Comparison of ENCODE assay signal across 1 cellular context in the genomic region with DNA sequence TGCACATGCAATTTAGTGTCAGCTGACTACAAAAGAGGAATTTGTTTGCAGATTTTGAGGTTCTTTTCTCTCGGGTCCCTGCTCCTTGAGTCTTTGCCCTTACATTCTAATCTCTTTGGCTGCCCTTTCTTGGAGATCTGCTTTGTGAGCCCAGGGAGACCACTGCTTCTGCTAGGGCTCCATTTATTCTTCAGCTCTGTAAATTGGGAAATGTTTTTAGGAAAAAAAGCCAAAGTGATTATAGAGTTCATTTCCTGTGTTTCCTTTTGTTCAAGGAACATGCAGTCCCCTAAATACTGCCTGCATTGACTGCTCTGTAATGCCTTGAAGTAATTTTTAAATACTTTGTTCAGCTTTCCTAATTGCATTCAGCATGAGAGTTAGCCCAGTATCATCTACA.
TF ChIP-seq lines count a peak whose summit lies in the region.

No MANE protein-coding gene starts in this region.

TF ChIP-seq in H1, 55 proteins besides CTCF, POLR2A, EP300 and RAD21:
- TF ChIP-seq NRF1 (IDR thresholded peaks at IDR 0.05; ENCODE audit: low read depth, low read length) (no peak), TAF7 (optimal IDR thresholded peaks at IDR 0.05; ENCODE audit: borderline replicate concordance, low read depth, low read length) (no peak), BACH1 (IDR thresholded peaks at IDR 0.05; ENCODE audit: low read length) (no peak), TEAD4 (IDR thresholded peaks at IDR 0.05; ENCODE audit: low read depth, low read length) (no peak), CBX8 (IDR thresholded peaks at IDR 0.05; ENCODE audit: borderline replicate concordance, low read depth, low read length) (no peak), JUND (IDR thresholded peaks at IDR 0.05; ENCODE audit: low read length) (no peak), RFX5 (IDR thresholded peaks at IDR 0.05; ENCODE audit: borderline replicate concordance, low read depth, low read length) (no peak), NANOG (IDR thresholded peaks at IDR 0.05; ENCODE audit: insufficient read depth, low read depth, low read length, poor library complexity, severe bottlenecking) (no peak), BCL11A (IDR thresholded peaks at IDR 0.05; ENCODE audit: low read depth in 2 of 2, low read length in 2 of 2) (no peak), SP2 (IDR thresholded peaks at IDR 0.05; ENCODE audit: low read length) (no peak), ATF2 (IDR thresholded peaks at IDR 0.05; ENCODE audit: low read length) (no peak), GTF2F1 (IDR thresholded peaks at IDR 0.05; ENCODE audit: borderline replicate concordance, low read depth, low read length) (no peak), ASH2L (IDR thresholded peaks at IDR 0.05; ENCODE audit: low read length) (no peak)
- TF ChIP-seq, protein P1, sequence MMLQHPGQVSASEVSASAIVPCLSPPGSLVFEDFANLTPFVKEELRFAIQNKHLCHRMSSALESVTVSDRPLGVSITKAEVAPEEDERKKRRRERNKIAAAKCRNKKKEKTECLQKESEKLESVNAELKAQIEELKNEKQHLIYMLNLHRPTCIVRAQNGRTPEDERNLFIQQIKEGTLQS (IDR thresholded peaks at IDR 0.05; ENCODE audit: insufficient read depth, low read depth, low read length) = no peak
